11 cellular contexts compared by ENCODE assay signal in the genomic region with DNA sequence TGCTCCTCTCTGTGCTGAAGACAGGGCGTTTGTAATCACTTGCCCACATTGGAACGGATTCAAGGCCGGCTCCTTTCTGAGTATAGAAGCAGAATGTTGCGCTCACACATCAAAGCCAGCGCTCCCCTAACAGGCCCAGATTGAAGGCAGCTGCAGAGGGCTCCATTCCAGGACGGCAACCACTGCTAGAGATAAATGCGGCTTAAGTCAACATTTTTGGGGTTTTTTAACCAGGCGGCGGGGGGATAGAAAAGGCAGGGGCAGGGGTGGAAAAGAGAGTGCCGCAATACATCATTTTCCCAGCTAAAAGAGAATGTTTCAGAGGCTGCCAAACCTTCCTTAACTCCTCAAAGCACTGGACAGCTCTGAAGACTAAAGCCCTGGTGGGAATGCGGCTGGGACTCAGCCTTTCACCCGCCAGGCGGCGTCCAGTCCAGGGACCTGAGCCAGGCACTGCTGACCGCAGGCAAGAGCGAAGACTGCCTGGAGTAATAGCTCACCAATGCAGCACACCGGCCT.
DNase-seq lines count a peak whose midpoint lies in the region; ATAC-seq, FAIRE-seq and TF ChIP-seq lines count a peak whose summit lies in the region.
"Had no signal": no experiment of that assay in that cellular context is flagged by ENCODE, and none has a peak within 500 bp of the region (broad histone marks: within the 10 kb centered on the region; RNA-seq: fewer than 3 reads in every experiment).

No MANE protein-coding gene starts in this region.

- H3K27me3 Mint-ChIP-seq in astrocyte (ENCODE audit: low read depth, unreplicated experiment): no peaks in the 10 kb centered on the region
- peaks cover 6% of the 10 kb centered on the region for H3K27me3 Mint-ChIP-seq in activated CD4-positive, alpha-beta T cell treated with anti-CD3 and anti-CD28 coated beads for 36 hours

- no peak overlapping the region for H3K27ac Mint-ChIP-seq in astrocyte (ENCODE audit: unreplicated experiment)
- H3K27ac Mint-ChIP-seq in activated CD4-positive, alpha-beta T cell treated with anti-CD3 and anti-CD28 coated beads for 36 hours: no peak overlapping the region

- no peak overlapping the region for H2AFZ ChIP-seq in astrocyte (ENCODE audit: low read depth, low read length)
- H2AFZ ChIP-seq in osteoblast (ENCODE audit: low read length): no peak overlapping the region
- H2AFZ ChIP-seq: parathyroid adenoma had no signal

- CTCF ChIA-PET in activated CD4-positive, alpha-beta T cell treated with anti-CD3 and anti-CD28 coated beads for 36 hours (lab: Charles Lee): no interaction called here

- H3K4me1 ChIP-seq in astrocyte (ENCODE audit: insufficient read depth, low read length): peaks cover 5% of the 10 kb centered on the region
- H3K4me1 ChIP-seq in cardiac muscle cell (ENCODE audit: low read depth): no peaks in the 10 kb centered on the region
- H3K4me1 ChIP-seq in osteoblast (ENCODE audit: insufficient read depth, low read length): peaks cover 12% of the 10 kb centered on the region

- peaks cover 4% of the 10 kb centered on the region for H3K4me1 Mint-ChIP-seq in astrocyte (ENCODE audit: low read depth, unreplicated experiment)
- H3K4me1 Mint-ChIP-seq in activated CD4-positive, alpha-beta T cell treated with anti-CD3 and anti-CD28 coated beads for 36 hours: no peaks in the 10 kb centered on the region

- no peak overlapping the region for H3K9ac ChIP-seq in astrocyte (ENCODE audit: low read length)
- H3K9ac ChIP-seq: parathyroid adenoma had no signal

- H3K27ac ChIP-seq in astrocyte (ENCODE audit: low read depth, low read length) (no peak overlapping the region), cardiac muscle cell (no peak overlapping the region), osteoblast (ENCODE audit: low read depth, low read length) (no peak overlapping the region)
- H3K27ac ChIP-seq: parathyroid adenoma had no signal

- H3K36me3 Mint-ChIP-seq in astrocyte (ENCODE audit: low read depth, unreplicated experiment): peaks cover 51% of the 10 kb centered on the region
- H3K36me3 Mint-ChIP-seq in activated CD4-positive, alpha-beta T cell treated with anti-CD3 and anti-CD28 coated beads for 36 hours (ENCODE audit: low read depth): no peaks in the 10 kb centered on the region

- DNase-seq in AG08395 (ENCODE audit: low spot score) (peak; percentile 95), astrocyte (ENCODE audit: low read depth) (peak; percentile 98), cardiac muscle cell (ENCODE audit: low read depth in 1 of 2, low spot score in 1 of 2) (peak in 1 of 2 donors; percentile 99), osteoblast (ENCODE audit: insufficient read length, low spot score, missing footprints) (peak; percentile 97), islet precursor cell (no peak)
- DNase-seq in activated CD4-positive, alpha-beta T cell treated with anti-CD3 and anti-CD28 coated beads for 36 hours: no peak
- no peak for DNase-seq in stimulated activated CD4-positive, alpha-beta T cell treated with anti-CD3 and anti-CD28 coated beads, Interleukin-2, amount 100 ng/mL, for 48 hours
- DNase-seq: ACHN, NCI-H2171 treated with DMSO at 0.1 percent for 48 hours had no signal

- H3K4me2 ChIP-seq in astrocyte (ENCODE audit: low read length) (peak overlapping the region; percentile 7), osteoblast (ENCODE audit: insufficient read depth, low read length) (no peak overlapping the region)

- H3K27me3 ChIP-seq in astrocyte (ENCODE audit: insufficient read depth, low read length): no peaks in the 10 kb centered on the region
- no peaks in the 10 kb centered on the region for H3K27me3 ChIP-seq in cardiac muscle cell
- no peaks in the 10 kb centered on the region for H3K27me3 ChIP-seq in osteoblast (ENCODE audit: insufficient read depth, low read length)

- H3K9me3 ChIP-seq in astrocyte (ENCODE audit: insufficient read depth, low read depth, low read length) (no peaks in the 10 kb centered on the region), cardiac muscle cell (ENCODE audit: low read depth) (no peaks in the 10 kb centered on the region), osteoblast (ENCODE audit: low read depth, low read length) (no peaks in the 10 kb centered on the region)

- peak; percentile 53 for TF ChIP-seq CTCF in astrocyte (IDR thresholded peaks at IDR 0.05; ENCODE audit: insufficient read depth, low read depth, low read length)
- peak; percentile 83 for TF ChIP-seq CTCF in cardiac muscle cell (IDR thresholded peaks at IDR 0.05; ENCODE audit: low read depth, low read length)
- peak; percentile 72 for TF ChIP-seq CTCF in osteoblast (IDR thresholded peaks at IDR 0.05; ENCODE audit: extremely low read depth, low read depth, low read length)

- peak; percentile 29 for FAIRE-seq in astrocyte (lab: Jason Lieb, UNC)

- POLR2A ChIA-PET in activated CD4-positive, alpha-beta T cell treated with anti-CD3 and anti-CD28 coated beads for 36 hours (lab: Charles Lee): no interaction called here

- no peak overlapping the region for H3K4me3 Mint-ChIP-seq in astrocyte (ENCODE audit: unreplicated experiment)
- H3K4me3 Mint-ChIP-seq in activated CD4-positive, alpha-beta T cell treated with anti-CD3 and anti-CD28 coated beads for 36 hours: no peak overlapping the region

- peaks cover 2% of the 10 kb centered on the region for H3K9me3 Mint-ChIP-seq in astrocyte (ENCODE audit: unreplicated experiment)
- H3K9me3 Mint-ChIP-seq in activated CD4-positive, alpha-beta T cell treated with anti-CD3 and anti-CD28 coated beads for 36 hours (ENCODE audit: low read depth): no peaks in the 10 kb centered on the region

- no peak overlapping the region for H3K4me3 ChIP-seq in astrocyte (ENCODE audit: insufficient read depth, low read depth, low read length)
- H3K4me3 ChIP-seq in cardiac muscle cell: no peak overlapping the region
- no peak overlapping the region for H3K4me3 ChIP-seq in osteoblast (ENCODE audit: insufficient read depth, low read length)

- H3K36me3 ChIP-seq in astrocyte (ENCODE audit: insufficient read depth, low read length) (peaks cover 38% of the 10 kb centered on the region), cardiac muscle cell (no peaks in the 10 kb centered on the region), osteoblast (ENCODE audit: insufficient read depth, low read length) (peaks cover 71% of the 10 kb centered on the region)

- H4K20me1 ChIP-seq in astrocyte (ENCODE audit: insufficient read depth, low read length) (peaks cover 92% of the 10 kb centered on the region), osteoblast (ENCODE audit: insufficient read depth, low read length) (peaks cover 78% of the 10 kb centered on the region)

- ATAC-seq in HG03280 (IDR thresholded peaks at IDR 0.05; ENCODE audit: unreplicated experiment): no peak
- ATAC-seq in activated CD4-positive, alpha-beta T cell treated with anti-CD3 and anti-CD28 coated beads for 36 hours: no peak

- peaks cover 2% of the 10 kb centered on the region for H3K79me2 ChIP-seq in astrocyte (ENCODE audit: insufficient read depth, low read length)
- no peaks in the 10 kb centered on the region for H3K79me2 ChIP-seq in osteoblast (ENCODE audit: insufficient read depth, low read length)

- intact Hi-C loops in activated CD4-positive, alpha-beta T cell treated with anti-CD3 and anti-CD28 coated beads for 36 hours (cut with DNase I, micrococcal nuclease): loop anchor here in 1 of 2 experiments (1.0 kb wide), 1 partner anchor 44 kb away; no protein-coding TSS in a partner anchor

Comparison
In these comparisons a context has a peak if more than half of its experiments do, and no peak if none do; other contexts are left out.
1. DNase-seq: peak in AG08395 (single experiment), astrocyte (single experiment) and osteoblast (single experiment); none in activated CD4-positive, alpha-beta T cell treated with anti-CD3 and anti-CD28 coated beads for 36 hours (single experiment), islet precursor cell (single experiment) and stimulated activated CD4-positive, alpha-beta T cell treated with anti-CD3 and anti-CD28 coated beads, Interleukin-2, amount 100 ng/mL, for 48 hours (0 of 2).
2. Peak in every context shown above with its lines, with median percentiles within 50 percentile points of each other: CTCF ChIP-seq.